In the genomic region with DNA sequence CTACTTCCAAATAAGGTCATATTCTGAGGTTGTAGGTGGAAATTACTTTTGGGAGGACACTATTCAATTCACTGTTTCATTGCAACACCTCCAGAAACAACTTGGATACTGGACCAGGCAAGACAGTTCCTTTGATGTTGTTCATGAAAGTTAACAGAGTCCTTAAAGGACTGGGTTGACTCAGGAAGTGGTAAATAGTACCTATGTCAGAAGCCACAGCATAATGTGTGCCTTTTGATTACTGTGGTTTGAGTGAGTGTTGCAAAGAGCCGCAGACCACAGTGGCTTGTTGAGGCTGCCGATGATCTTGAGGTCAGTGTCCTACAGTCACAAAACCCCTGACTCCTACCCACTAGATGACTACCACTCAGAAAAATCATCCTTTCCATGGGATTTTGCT, we compare ENCODE assay signal across 8 cellular contexts. TPM values are rescaled to one million over a fixed set of nuclear protein-coding genes. Genes with fewer than 3 reads are reported as not detected.
DNase-seq lines count a peak whose midpoint lies in the region; ATAC-seq and FAIRE-seq lines count a peak whose summit lies in the region.

No MANE protein-coding gene starts in this region.

- no peaks in the 10 kb centered on the region for H3K36me3 Mint-ChIP-seq in activated naive CD8-positive, alpha-beta T cell treated with anti-CD3 and anti-CD28 coated beads for 36 hours
- H3K36me3 Mint-ChIP-seq in stimulated activated naive CD8-positive, alpha-beta T cell treated with anti-CD3 and anti-CD28 coated beads, Interleukin-15, Interleukin-2, amounts not matched to agents 100 ng/mL and 50 ng/mL, for 24 hours (ENCODE audit: low read depth) = no peaks in the 10 kb centered on the region

- ATAC-seq in GM18508 (IDR thresholded peaks at IDR 0.05; ENCODE audit: insufficient read depth, unreplicated experiment) (peak; percentile 97), HG02763 (IDR thresholded peaks at IDR 0.05; ENCODE audit: unreplicated experiment) (peak; percentile 99)

- FAIRE-seq in RCC 7860 (lab: Jason Lieb, UNC) = peak; percentile 67

- DNase-seq in RCC 7860 (ENCODE audit: low spot score) (peak; percentile 68), NCI-H1048 (lab: John Stamatoyannopoulos, UW) (no peak), NCI-H345 (lab: John Stamatoyannopoulos, UW) (no peak), NCI-H2029 treated with DMSO at 0.1 percent for 48 hours (lab: John Stamatoyannopoulos, UW) (no peak)
- peak; percentile 70 for DNase-seq in activated naive CD8-positive, alpha-beta T cell treated with anti-CD3 and anti-CD28 coated beads for 36 hours

- peak overlapping the region; percentile 21 for H3K27ac Mint-ChIP-seq in activated naive CD8-positive, alpha-beta T cell treated with anti-CD3 and anti-CD28 coated beads for 36 hours
- peak overlapping the region; percentile 52 for H3K27ac Mint-ChIP-seq in stimulated activated naive CD8-positive, alpha-beta T cell treated with anti-CD3 and anti-CD28 coated beads, Interleukin-15, Interleukin-2, amounts not matched to agents 100 ng/mL and 50 ng/mL, for 24 hours

- no peaks in the 10 kb centered on the region for H3K9me3 Mint-ChIP-seq in activated naive CD8-positive, alpha-beta T cell treated with anti-CD3 and anti-CD28 coated beads for 36 hours
- H3K9me3 Mint-ChIP-seq in stimulated activated naive CD8-positive, alpha-beta T cell treated with anti-CD3 and anti-CD28 coated beads, Interleukin-15, Interleukin-2, amounts not matched to agents 100 ng/mL and 50 ng/mL, for 24 hours = no peaks in the 10 kb centered on the region

- peaks cover 12% of the 10 kb centered on the region for H3K4me1 Mint-ChIP-seq in activated naive CD8-positive, alpha-beta T cell treated with anti-CD3 and anti-CD28 coated beads for 36 hours
- H3K4me1 Mint-ChIP-seq in stimulated activated naive CD8-positive, alpha-beta T cell treated with anti-CD3 and anti-CD28 coated beads, Interleukin-15, Interleukin-2, amounts not matched to agents 100 ng/mL and 50 ng/mL, for 24 hours (ENCODE audit: low read depth) = peaks cover 14% of the 10 kb centered on the region

- peaks cover 50% of the 10 kb centered on the region for H3K27me3 Mint-ChIP-seq in activated naive CD8-positive, alpha-beta T cell treated with anti-CD3 and anti-CD28 coated beads for 36 hours
- H3K27me3 Mint-ChIP-seq in stimulated activated naive CD8-positive, alpha-beta T cell treated with anti-CD3 and anti-CD28 coated beads, Interleukin-15, Interleukin-2, amounts not matched to agents 100 ng/mL and 50 ng/mL, for 24 hours = peaks cover 78% of the 10 kb centered on the region

- no peak overlapping the region for H3K4me3 Mint-ChIP-seq in activated naive CD8-positive, alpha-beta T cell treated with anti-CD3 and anti-CD28 coated beads for 36 hours
- peak overlapping the region; percentile 47 for H3K4me3 Mint-ChIP-seq in stimulated activated naive CD8-positive, alpha-beta T cell treated with anti-CD3 and anti-CD28 coated beads, Interleukin-15, Interleukin-2, amounts not matched to agents 100 ng/mL and 50 ng/mL, for 24 hours

RNA-seq across cellular contexts. Expression of gene IL20RA, which starts 10.9 kb away (rescaled TPM):
- not detected for total RNA-seq in activated naive CD8-positive, alpha-beta T cell treated with anti-CD3 and anti-CD28 coated beads for 36 hours

Comparison
In these comparisons a context has a peak if more than half of its experiments do, and no peak if none do; other contexts are left out.
1. DNase-seq: peak in RCC 7860 (single experiment) and activated naive CD8-positive, alpha-beta T cell treated with anti-CD3 and anti-CD28 coated beads for 36 hours (single experiment); none in NCI-H1048 (single experiment), NCI-H345 (single experiment) and NCI-H2029 treated with DMSO at 0.1 percent for 48 hours (single experiment).